ENCODE assay signal across 9 cellular contexts in the genomic region with DNA sequence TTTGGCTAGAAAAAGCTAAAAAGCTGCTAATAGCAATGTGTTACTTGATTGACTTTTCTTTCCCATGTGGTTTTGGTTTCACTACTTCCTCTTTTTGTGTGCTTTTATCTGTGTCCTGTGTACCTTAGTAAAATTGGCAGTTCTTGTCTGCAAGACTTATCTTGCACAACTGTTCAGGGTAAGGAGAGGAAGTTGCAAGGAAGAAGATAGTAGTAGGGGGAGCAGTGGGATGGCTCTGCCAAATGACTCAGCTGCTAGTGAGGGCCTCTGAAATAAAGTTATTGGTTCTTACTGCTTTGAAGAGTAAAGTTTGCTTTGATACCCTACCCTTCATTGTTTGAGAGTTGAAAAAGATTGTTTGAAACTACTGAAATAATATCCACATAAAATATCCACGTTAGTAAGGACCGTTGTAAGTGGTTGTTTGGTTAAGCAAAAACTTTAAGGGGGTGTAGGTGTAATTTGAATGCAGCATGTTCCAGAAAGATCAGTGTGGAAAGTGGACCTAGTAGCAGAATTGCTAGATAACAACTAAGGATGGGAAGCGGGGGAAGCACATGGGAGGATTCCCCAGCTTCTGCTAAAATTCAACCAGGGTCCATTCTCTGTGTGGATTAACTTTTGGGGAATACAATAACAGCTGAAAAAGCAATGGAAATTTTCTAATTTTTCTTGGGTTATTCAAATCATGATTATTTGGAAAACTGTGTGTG.
A peak's percentile ranks its signal among the peaks of the same experiment; 100 is the strongest.
DNase-seq lines count a peak whose midpoint lies in the region; ATAC-seq, FAIRE-seq and TF ChIP-seq lines count a peak whose summit lies in the region.
"Had no signal": no experiment of that assay in that cellular context is flagged by ENCODE, and none has a peak within 500 bp of the region (broad histone marks: within the 10 kb centered on the region; RNA-seq: fewer than 3 reads in every experiment).

No MANE protein-coding gene starts in this region.

- peaks cover 7 to 13% (median 10%) of the 10 kb centered on the region in 4 donors for H3K4me1 Mint-ChIP-seq in CD4-positive, alpha-beta memory T cell

- no peak overlapping the region for H3K4me3 Mint-ChIP-seq in CD4-positive, alpha-beta memory T cell

- H3K36me3 ChIP-seq in SU-DHL-6 (ENCODE audit: low read length), result no peaks in the 10 kb centered on the region
- no peaks in the 10 kb centered on the region for H3K36me3 ChIP-seq in CD4-positive, alpha-beta memory T cell (ENCODE audit: insufficient read depth, low read length)

- no peaks in the 10 kb centered on the region for H3K9me3 Mint-ChIP-seq in CD4-positive, alpha-beta memory T cell

- H3K79me2 ChIP-seq in SU-DHL-6 (ENCODE audit: insufficient read depth, low read length), result no peaks in the 10 kb centered on the region

- H3F3A ChIP-seq in SU-DHL-6 (ENCODE audit: insufficient read depth), result peaks cover 45% of the 10 kb centered on the region

- H3K27me3 Mint-ChIP-seq in CD4-positive, alpha-beta memory T cell, result no peaks in the 10 kb centered on the region

- H3K27ac Mint-ChIP-seq in CD4-positive, alpha-beta memory T cell, result peak overlapping the region in 2 of 7 donors; percentile 22 to 24

- H3K36me3 Mint-ChIP-seq in CD4-positive, alpha-beta memory T cell, result peaks cover 22 to 27% of the 10 kb centered on the region in 2 donors

- TF ChIP-seq CTCF in SU-DHL-6 (IDR thresholded peaks at IDR 0.05; ENCODE audit: insufficient read depth, low read length, poor library complexity, severe bottlenecking), result no peak
- no peak for TF ChIP-seq CTCF in D721Med (IDR thresholded peaks at IDR 0.05; ENCODE audit: insufficient read depth, missing control alignments)

- POLR2A ChIA-PET in CD4-positive, alpha-beta memory T cell (lab: Charles Lee; ENCODE audit: partially characterized antibody), result no interaction called here

- no peak overlapping the region for H3K4me3 ChIP-seq in SU-DHL-6 (ENCODE audit: insufficient read depth, low read length, poor library complexity, severe bottlenecking)
- no peak overlapping the region for H3K4me3 ChIP-seq in CD4-positive, alpha-beta memory T cell (ENCODE audit: low read length in 2 of 2)
- H3K4me3 ChIP-seq: Peyer's patch had no signal

- no peak for FAIRE-seq in D721Med (lab: Jason Lieb, UNC)

- no peaks in the 10 kb centered on the region for H3K27me3 ChIP-seq in SU-DHL-6 (ENCODE audit: low read length)
- no peaks in the 10 kb centered on the region for H3K27me3 ChIP-seq in CD4-positive, alpha-beta memory T cell (ENCODE audit: insufficient read depth, low read length)
- H3K27me3 ChIP-seq: Peyer's patch had no signal

- CTCF ChIA-PET in CD4-positive, alpha-beta memory T cell (lab: Charles Lee; ENCODE audit: partially characterized antibody), result interaction anchor here (1.1 kb wide), 1 partner anchor 19 kb away, joined by 3 read pairs; no protein-coding TSS in a partner anchor

- no peaks in the 10 kb centered on the region for H4K20me1 ChIP-seq in SU-DHL-6 (ENCODE audit: low read depth, low read length)

- peak; percentile 15 for DNase-seq in kidney tubule cell (ENCODE audit: low spot score)
- no peak for DNase-seq in T-helper 9 cell
- no peak for DNase-seq in DMS53 (lab: John Stamatoyannopoulos, UW)
- DNase-seq in CD4-positive, alpha-beta memory T cell, result no peak
- DNase-seq in D721Med (ENCODE audit: insufficient read length, low spot score), result no peak

- no peaks in the 10 kb centered on the region for H3K9me3 ChIP-seq in SU-DHL-6 (ENCODE audit: insufficient read depth, low read length)
- no peaks in the 10 kb centered on the region for H3K9me3 ChIP-seq in CD4-positive, alpha-beta memory T cell (ENCODE audit: control insufficient read depth in 1 of 2, low read length in 2 of 2)
- H3K9me3 ChIP-seq: Peyer's patch had no signal

- peak overlapping the region; percentile 13; the same call in 1 of the 2 replicates for H3K9ac ChIP-seq in SU-DHL-6 (ENCODE audit: low read length)

- intact Hi-C loops in CD4-positive, alpha-beta memory T cell (cut with micrococcal nuclease), result no loop called here

- ATAC-seq in GM18909 (IDR thresholded peaks at IDR 0.05; ENCODE audit: poor library complexity, unreplicated experiment) (peak; percentile 87), HG03095 (IDR thresholded peaks at IDR 0.05; ENCODE audit: unreplicated experiment) (peak; percentile 78)

- peak overlapping the region; percentile 46 for H3K27ac ChIP-seq in SU-DHL-6 (ENCODE audit: low read depth, low read length)
- no peak overlapping the region for H3K27ac ChIP-seq in CD4-positive, alpha-beta memory T cell (ENCODE audit: low read depth, low read length)

- peaks cover 9% of the 10 kb centered on the region for H3K4me1 ChIP-seq in CD4-positive, alpha-beta memory T cell (ENCODE audit: insufficient read depth, low read length)

- no peaks in the 10 kb centered on the region for H3K9me2 ChIP-seq in SU-DHL-6 (replicated peaks; ENCODE audit: insufficient read depth, low read length)

- H2AFZ ChIP-seq in SU-DHL-6 (ENCODE audit: low read depth, low read length, severe bottlenecking), result no peak overlapping the region

- peak overlapping the region; percentile 39 for H3K4me2 ChIP-seq in SU-DHL-6 (ENCODE audit: low read depth, low read length, poor library complexity, severe bottlenecking)
